21 cellular contexts compared by ENCODE assay signal in genomic region chr2:95075440-95075885, GRCh38. TPM values are rescaled to one million over a fixed set of nuclear protein-coding genes. Genes with fewer than 3 reads are reported as not detected.
DNase-seq lines count a peak whose midpoint lies in the region; ATAC-seq and TF ChIP-seq lines count a peak whose summit lies in the region.
"Had no signal": no experiment of that assay in that cellular context is flagged by ENCODE, and none has a peak within 500 bp of the region (broad histone marks: within the 10 kb centered on the region; RNA-seq: fewer than 3 reads in every experiment).

No MANE protein-coding gene starts in this region.

- no peaks in the 10 kb centered on the region for H3K36me3 ChIP-seq in hepatocyte (replicated peaks; ENCODE audit: insufficient read depth, low read depth)
- H3K36me3 ChIP-seq: left ventricle myocardium inferior, ovary had no signal

- H3K9me2 ChIP-seq in hepatocyte (replicated peaks; ENCODE audit: insufficient read depth) = no peaks in the 10 kb centered on the region

- no peaks in the 10 kb centered on the region for H3K9me3 Mint-ChIP-seq in stimulated activated naive CD8-positive, alpha-beta T cell treated with anti-CD3 and anti-CD28 coated beads, Interleukin-15, Interleukin-2, amounts not matched to agents 100 ng/mL and 50 ng/mL, for 24 hours
- H3K9me3 Mint-ChIP-seq in activated CD8-positive, alpha-beta T cell treated with anti-CD3 and anti-CD28 coated beads, Interleukin-2, amount 10 ng/mL, durations not matched to agents 7 days and 5 days (ENCODE audit: insufficient read depth) = no peaks in the 10 kb centered on the region

- CTCF ChIA-PET in activated CD8-positive, alpha-beta T cell treated with anti-CD3 and anti-CD28 coated beads, Interleukin-2, amount 10 ng/mL, durations not matched to agents 7 days and 5 days (lab: Charles Lee) = interaction anchor here (0.9 to 13.4 kb wide), 14 partner anchors 12 to 270 kb away, joined by 3 to 693 read pairs (median 8); partner anchors contain the start of genes MAL, MRPS5, ZNF2 and ZNF514

- peak overlapping the region; percentile 89 for H3K27ac Mint-ChIP-seq in stimulated activated naive CD8-positive, alpha-beta T cell treated with anti-CD3 and anti-CD28 coated beads, Interleukin-15, Interleukin-2, amounts not matched to agents 100 ng/mL and 50 ng/mL, for 24 hours
- H3K27ac Mint-ChIP-seq in activated CD8-positive, alpha-beta T cell treated with anti-CD3 and anti-CD28 coated beads, Interleukin-2, amount 10 ng/mL, durations not matched to agents 7 days and 5 days = peak overlapping the region; percentile 95
- H3K27ac Mint-ChIP-seq: WTC11 had no signal

- no peak for TF ChIP-seq CTCF in hepatocyte (IDR thresholded peaks at IDR 0.05; ENCODE audit: poor library complexity)

- H3K4me1 ChIP-seq in hepatocyte (ENCODE audit: insufficient read depth) = no peaks in the 10 kb centered on the region

- no peaks in the 10 kb centered on the region for H3K79me2 ChIP-seq in hepatocyte

- no peaks in the 10 kb centered on the region for H4K20me1 ChIP-seq in hepatocyte (ENCODE audit: insufficient read depth, poor library complexity, severe bottlenecking)

- H2AFZ ChIP-seq in hepatocyte = no peak overlapping the region

- DNase-seq in stimulated activated naive CD8-positive, alpha-beta T cell treated with anti-CD3 and anti-CD28 coated beads, Interleukin-15, Interleukin-2, amounts not matched to agents 100 U/mL and 50 U/mL, for 24 hours = no peak
- no peak for DNase-seq in activated CD8-positive, alpha-beta T cell treated with anti-CD3 and anti-CD28 coated beads, Interleukin-2, amount 10 ng/mL, durations not matched to agents 7 days and 5 days
- peak; percentile 3 for DNase-seq in hepatocyte (ENCODE audit: low spot score)
- no peak for DNase-seq in DMS153 treated with DMSO at 0.1 percent for 48 hours (lab: John Stamatoyannopoulos, UW; ENCODE audit: unreplicated experiment)
- DNase-seq in NK-92 (lab: John Stamatoyannopoulos, UW; ENCODE audit: unreplicated experiment) = no peak
- DNase-seq: activated CD8-positive, alpha-beta memory T cell treated with anti-CD3 and anti-CD28 coated beads, Interleukin-2, amount 50 U/mL, for 4 hours; AML-193; amniotic stem cell; effector CD4-positive, alpha-beta T cell; glutamatergic neuron; left ventricle myocardium inferior; NCI-H1092 treated with DMSO at 0.1 percent for 48 hours; NCI-H524; ovary had no signal

- POLR2A ChIA-PET in activated CD8-positive, alpha-beta T cell treated with anti-CD3 and anti-CD28 coated beads, Interleukin-2, amount 10 ng/mL, durations not matched to agents 7 days and 5 days (lab: Charles Lee) = interaction anchor here (1.1 to 10.1 kb wide), 9 partner anchors 12 to 51 kb away, joined by 3 to 255 read pairs (median 8); partner anchors contain the start of genes MAL and MRPS5

- peaks cover 63% of the 10 kb centered on the region for H3K4me1 Mint-ChIP-seq in stimulated activated naive CD8-positive, alpha-beta T cell treated with anti-CD3 and anti-CD28 coated beads, Interleukin-15, Interleukin-2, amounts not matched to agents 100 ng/mL and 50 ng/mL, for 24 hours (ENCODE audit: low read depth)
- peaks cover 81% of the 10 kb centered on the region for H3K4me1 Mint-ChIP-seq in activated CD8-positive, alpha-beta T cell treated with anti-CD3 and anti-CD28 coated beads, Interleukin-2, amount 10 ng/mL, durations not matched to agents 7 days and 5 days (ENCODE audit: low read depth)

- H3K4me2 ChIP-seq in hepatocyte = no peak overlapping the region
- H3K4me2 ChIP-seq: KMS-11 had no signal

- no peaks in the 10 kb centered on the region for H3K36me3 Mint-ChIP-seq in stimulated activated naive CD8-positive, alpha-beta T cell treated with anti-CD3 and anti-CD28 coated beads, Interleukin-15, Interleukin-2, amounts not matched to agents 100 ng/mL and 50 ng/mL, for 24 hours (ENCODE audit: low read depth)
- peaks cover 25% of the 10 kb centered on the region for H3K36me3 Mint-ChIP-seq in activated CD8-positive, alpha-beta T cell treated with anti-CD3 and anti-CD28 coated beads, Interleukin-2, amount 10 ng/mL, durations not matched to agents 7 days and 5 days (ENCODE audit: low read depth)
- H3K36me3 Mint-ChIP-seq: WTC11 had no signal

- H3K27me3 ChIP-seq in hepatocyte = peaks cover 4% of the 10 kb centered on the region
- H3K27me3 ChIP-seq: ovary had no signal

- no peak overlapping the region for H3K4me3 ChIP-seq in hepatocyte
- H3K4me3 ChIP-seq: left ventricle myocardium inferior, ovary had no signal

- ATAC-seq in stimulated activated naive CD8-positive, alpha-beta T cell treated with anti-CD3 and anti-CD28 coated beads, Interleukin-15, Interleukin-2, amounts not matched to agents 100 U/mL and 50 U/mL, for 24 hours = no peak
- no peak for ATAC-seq in activated CD8-positive, alpha-beta T cell treated with anti-CD3 and anti-CD28 coated beads, Interleukin-2, amount 10 ng/mL, durations not matched to agents 7 days and 5 days
- no peak for ATAC-seq in GM19467 (IDR thresholded peaks at IDR 0.05; ENCODE audit: unreplicated experiment)
- no peak for ATAC-seq in HG02870 (IDR thresholded peaks at IDR 0.05; ENCODE audit: unreplicated experiment)
- ATAC-seq: Right ventricle myocardium inferior, WTC11 had no signal

- H3K9me3 ChIP-seq in hepatocyte (ENCODE audit: low read depth) = no peaks in the 10 kb centered on the region
- H3K9me3 ChIP-seq: left ventricle myocardium inferior, ovary had no signal

- H3K4me3 Mint-ChIP-seq in stimulated activated naive CD8-positive, alpha-beta T cell treated with anti-CD3 and anti-CD28 coated beads, Interleukin-15, Interleukin-2, amounts not matched to agents 100 ng/mL and 50 ng/mL, for 24 hours = peak overlapping the region; percentile 76
- peak overlapping the region; percentile 84 for H3K4me3 Mint-ChIP-seq in activated CD8-positive, alpha-beta T cell treated with anti-CD3 and anti-CD28 coated beads, Interleukin-2, amount 10 ng/mL, durations not matched to agents 7 days and 5 days

- 85% methylated on average over 6 of the region's 6 CpGs for WGBS in hepatocyte (ENCODE audit: low lambda C conversion rate, missing lambda C conversion rate)

- no peak overlapping the region for H3K27ac ChIP-seq in hepatocyte
- H3K27ac ChIP-seq: KMS-11, left ventricle myocardium inferior, ovary had no signal

- no peaks in the 10 kb centered on the region for H3K27me3 Mint-ChIP-seq in stimulated activated naive CD8-positive, alpha-beta T cell treated with anti-CD3 and anti-CD28 coated beads, Interleukin-15, Interleukin-2, amounts not matched to agents 100 ng/mL and 50 ng/mL, for 24 hours
- H3K27me3 Mint-ChIP-seq in activated CD8-positive, alpha-beta T cell treated with anti-CD3 and anti-CD28 coated beads, Interleukin-2, amount 10 ng/mL, durations not matched to agents 7 days and 5 days (ENCODE audit: low read depth) = no peaks in the 10 kb centered on the region

RNA-seq across cellular contexts. Expression of gene MRPS5, which starts 46.1 kb away (rescaled TPM):
- total RNA-seq in activated CD8-positive, alpha-beta T cell treated with anti-CD3 and anti-CD28 coated beads, Interleukin-2, amount 10 ng/mL, durations not matched to agents 7 days and 5 days = 10 to 100 TPM; 79.8 to 83.3 TPM
- total RNA-seq in hepatocyte = 44.3 and 44.4 TPM in 2 replicates
- 52.4 and 55.3 TPM in 2 replicates for polyA plus RNA-seq in hepatocyte

RNA-seq across cellular contexts. Expression of gene MAL, which starts 50.0 kb away (rescaled TPM):
- 100 to 1,000 TPM; 188 to 206 TPM for total RNA-seq in activated CD8-positive, alpha-beta T cell treated with anti-CD3 and anti-CD28 coated beads, Interleukin-2, amount 10 ng/mL, durations not matched to agents 7 days and 5 days
- 1.4 TPM in 1 of 2 replicates, not detected in the other for total RNA-seq in hepatocyte
- not detected in 2 replicates for polyA plus RNA-seq in hepatocyte
- total RNA-seq: subcutaneous adipose tissue had no signal

Comparison
In these comparisons a context has a peak if more than half of its experiments do, and no peak if none do; other contexts are left out.
1. RNA of gene MAL, which starts 50.0 kb away (total RNA-seq): 188 to 206 TPM in activated CD8-positive, alpha-beta T cell treated with anti-CD3 and anti-CD28 coated beads, Interleukin-2, amount 10 ng/mL, durations not matched to agents 7 days and 5 days; 1.4 TPM in hepatocyte; every median in the first group is over 10 times any median in the second.